Comparison of ENCODE assay signal across 13 cellular contexts in genomic region chr10:60235001-60235400, GRCh38.
DNase-seq lines count a peak whose midpoint lies in the region; ATAC-seq, FAIRE-seq and TF ChIP-seq lines count a peak whose summit lies in the region.
"Had no signal": no experiment of that assay in that cellular context is flagged by ENCODE, and none has a peak within 500 bp of the region (broad histone marks: within the 10 kb centered on the region; RNA-seq: fewer than 3 reads in every experiment).

No MANE protein-coding gene starts in this region.

- H3K4me3 ChIP-seq in K562 (no peak overlapping the region), HepG2 (replicated peaks in 1 of 3; ENCODE audit: insufficient read depth in 1 of 3, low read depth in 2 of 3, low read length in 3 of 3) (no peak overlapping the region)
- H3K4me3 ChIP-seq: vagina had no signal

- ATAC-seq in K562 (no peak), HepG2 (no peak)

- H4K20me1 ChIP-seq in K562 (replicated peaks; ENCODE audit: control insufficient read depth, insufficient read depth, low read length) (no peaks in the 10 kb centered on the region), HepG2 (ENCODE audit: insufficient read depth, low read length) (no peaks in the 10 kb centered on the region)

- no TSS peak for BruUV-seq in K562 (replicated peaks; lab: Mats Ljungman, UMichigan)
- BruUV-seq in HepG2 (replicated peaks; lab: Mats Ljungman, UMichigan), result no TSS peak

- POLR2A ChIA-PET in K562 (lab: Yijun Ruan, JAX), result no interaction called here
- POLR2A ChIA-PET in HepG2 (lab: Yijun Ruan, JAX), result no interaction called here

- H3K27me3 ChIP-seq in K562 (ENCODE audit: control insufficient read depth in 2 of 2, insufficient read depth in 2 of 2, low read length in 2 of 2) (no peaks in the 10 kb centered on the region), HepG2 (ENCODE audit: control insufficient read depth in 1 of 2, insufficient read depth in 2 of 2, low read length in 2 of 2) (no peaks in the 10 kb centered on the region)
- H3K27me3 ChIP-seq: vagina had no signal

- H3K4me2 ChIP-seq in K562 (ENCODE audit: insufficient read depth, low read length) (no peak overlapping the region), HepG2 (ENCODE audit: low read depth, low read length) (no peak overlapping the region)

- H3K9me3 ChIP-seq in K562 (replicated peaks; ENCODE audit: control insufficient read depth, insufficient read depth, low read depth, low read length), result no peaks in the 10 kb centered on the region
- no peaks in the 10 kb centered on the region for H3K9me3 ChIP-seq in HepG2 (ENCODE audit: low read length)
- H3K9me3 ChIP-seq: vagina had no signal

- H3K79me2 ChIP-seq in K562 (ENCODE audit: control insufficient read depth, insufficient read depth, low read length) (no peaks in the 10 kb centered on the region), HepG2 (ENCODE audit: insufficient read depth, low read length) (no peaks in the 10 kb centered on the region)

- no peak for TF ChIP-seq EP300 in Ishikawa (IDR thresholded peaks at IDR 0.05; ENCODE audit: borderline replicate concordance)
- TF ChIP-seq EP300 in K562 (IDR thresholded peaks at IDR 0.05; ENCODE audit: low read length), result no peak
- TF ChIP-seq EP300 in HepG2 (IDR thresholded peaks at IDR 0.05; ENCODE audit: low read depth in 2 of 2, low read length in 2 of 2), result no peak
- no peak for TF ChIP-seq EP300 in HepG2 (CRISPR knock-in tag; IDR thresholded peaks at IDR 0.05; ENCODE audit: borderline replicate concordance)

- intact Hi-C loops in K562 (cut with micrococcal nuclease), result loop anchor here (5.0 kb wide), 3 partner anchors 102 to 412 kb away; no protein-coding TSS in a partner anchor
- intact Hi-C loops in HepG2 (cut with micrococcal nuclease; ENCODE audit: unreplicated experiment), result no loop called here

- no peaks in the 10 kb centered on the region for H3K9me1 ChIP-seq in K562 (ENCODE audit: control insufficient read depth, insufficient read depth, low read length)

- no peaks in the 10 kb centered on the region for H3K36me3 ChIP-seq in K562 (ENCODE audit: control insufficient read depth, insufficient read depth, low read length)
- no peaks in the 10 kb centered on the region for H3K36me3 ChIP-seq in HepG2 (replicated peaks in 1 of 2; ENCODE audit: control insufficient read depth in 1 of 2, insufficient read depth in 2 of 2, low read length in 2 of 2)
- H3K36me3 ChIP-seq: vagina had no signal

- WGBS in K562 (ENCODE audit: insufficient coverage, low coverage, missing lambda C conversion rate), result 3% methylated on average over 1 of the region's 1 CpG
- 7% methylated on average over 1 of the region's 1 CpG for WGBS in HepG2 (ENCODE audit: low lambda C conversion rate)

- FAIRE-seq in K562 (lab: Jason Lieb, UNC), result no peak
- no peak for FAIRE-seq in HepG2 (lab: Jason Lieb, UNC)
- FAIRE-seq: H1, small intestine had no signal

- DNase-seq in Ammon's horn (ENCODE audit: low spot score) (peak; percentile 74), K562 (ENCODE audit: extremely low read depth in 1 of 4, low spot score in 3 of 4) (no peak), inferior parietal cortex (ENCODE audit: extremely low spot score) (peak; percentile 66), CD1c-positive myeloid dendritic cell (ENCODE audit: extremely low spot score) (no peak), SHP77 treated with DMSO at 0.1 percent for 48 hours (lab: John Stamatoyannopoulos, UW) (no peak), HepG2 (ENCODE audit: low spot score) (no peak)
- no peak for DNase-seq in activated effector memory CD4-positive, alpha-beta T cell treated with anti-CD3 and anti-CD28 coated beads, Interleukin-2, amount 50 U/mL, for 16 hours
- DNase-seq: hippocampal formation, SHP77, small intestine had no signal

- CTCF ChIA-PET in K562 (lab: Yijun Ruan, JAX; ENCODE audit: low intra/inter-chr PET ratio) (interaction anchor here (0.9 kb wide), 1 partner anchor 207 kb away, joined by 3 read pairs; no protein-coding TSS in a partner anchor), HepG2 (lab: Yijun Ruan, JAX; ENCODE audit: low intra/inter-chr PET ratio, low total read pairs) (no interaction called here)

- H2AFZ ChIP-seq in K562 (ENCODE audit: low read depth, low read length) (no peak overlapping the region), HepG2 (ENCODE audit: low read length) (no peak overlapping the region)

- in situ Hi-C loops in K562 (cut with MboI) (loop anchor here (10.0 kb wide), 1 partner anchor 200 kb away; no protein-coding TSS in a partner anchor), HepG2 (cut with HindIII; ENCODE audit: extremely low pct_ligation_motif_present, low pct_unique_long_range_greater_than_20kb) (no loop called here)

- TF ChIP-seq RAD21 in Ishikawa (IDR thresholded peaks at IDR 0.05; ENCODE audit: low read depth) (no peak), K562 (CRISPR knock-in tag; conservative IDR thresholded peaks at IDR 0.05 in 1 of 2, IDR thresholded peaks at IDR 0.05 in 1 of 2) (no peak), HepG2 (CRISPR knock-in tag; IDR thresholded peaks at IDR 0.05) (no peak)

- TF ChIP-seq CTCF in K562 (IDR thresholded peaks at IDR 0.05 in 2 of 3, conservative IDR thresholded peaks at IDR 0.05 in 1 of 3; ENCODE audit: insufficient read depth in 2 of 3, low read depth in 1 of 3, low read length in 3 of 3), result no peak
- TF ChIP-seq CTCF in HepG2 (CRISPR knock-in tag; IDR thresholded peaks at IDR 0.05), result no peak

- H3K9ac ChIP-seq in K562 (ENCODE audit: insufficient read depth in 1 of 2, low read depth in 2 of 2, low read length in 2 of 2) (no peak overlapping the region), HepG2 (ENCODE audit: insufficient read depth, low read depth, low read length) (no peak overlapping the region)

- H3K4me1 ChIP-seq in K562 (replicated peaks in 1 of 2; ENCODE audit: control insufficient read depth in 2 of 2, insufficient read depth in 2 of 2, low read length in 2 of 2), result peaks cover 5 to 19% of the 10 kb centered on the region in 2 experiments; a peak in 3 of 5 replicates
- H3K4me1 ChIP-seq in HepG2 (ENCODE audit: insufficient read depth, low read length), result no peaks in the 10 kb centered on the region

- H3K27ac ChIP-seq in K562 (ENCODE audit: extremely low read depth, low read depth, low read length), result no peak overlapping the region
- H3K27ac ChIP-seq in HepG2 (ENCODE audit: extremely low read length, insufficient read depth, low read length), result no peak overlapping the region
- H3K27ac ChIP-seq: vagina had no signal

- TF ChIP-seq POLR2A in K562 (conservative IDR thresholded peaks at IDR 0.05) (no peak), HepG2 (IDR thresholded peaks at IDR 0.05; ENCODE audit: insufficient read depth in 1 of 2, low read depth in 2 of 2, low read length in 2 of 2) (no peak)

TF ChIP-seq in Ishikawa, 13 proteins besides CTCF, POLR2A, EP300 and RAD21:
- TF ChIP-seq MAX (IDR thresholded peaks at IDR 0.05) (no peak), TCF12 (IDR thresholded peaks at IDR 0.05; ENCODE audit: low read depth) (no peak), USF1 (IDR thresholded peaks at IDR 0.05) (peak; percentile 61)

TF ChIP-seq in K562, 482 proteins besides CTCF, POLR2A, EP300 and RAD21:
- TF ChIP-seq FOXJ2 (tag; IDR thresholded peaks at IDR 0.05), result 0 out of 2 replicates have a peak, but pooled peaks have one; percentile 46
- TF ChIP-seq MAFF (IDR thresholded peaks at IDR 0.05; ENCODE audit: low read length), result 0 out of 2 replicates have a peak, but pooled peaks have one; percentile 5
- peak; percentile 38; the same call in 1 of the 2 replicates for TF ChIP-seq ZNF316 (IDR thresholded peaks at IDR 0.05)
- TF ChIP-seq TFE3 (CRISPR knock-in tag; IDR thresholded peaks at IDR 0.05), result peak; percentile 86
- no peak for TF ChIP-seq SRSF7 (optimal IDR thresholded peaks at IDR 0.05; ENCODE audit: low read depth, low read length)
- no peak for TF ChIP-seq SMAD4 (CRISPR knock-in tag; conservative IDR thresholded peaks at IDR 0.05)

TF ChIP-seq in HepG2, 621 proteins besides CTCF, POLR2A, EP300 and RAD21 (continues in another document):
- TF ChIP-seq MAFG (CRISPR knock-in tag; IDR thresholded peaks at IDR 0.05) (no peak), SMARCE1 (IDR thresholded peaks at IDR 0.05; ENCODE audit: borderline replicate concordance) (no peak), FOXA3 (CRISPR knock-in tag; IDR thresholded peaks at IDR 0.05) (no peak), CENPX (CRISPR knock-in tag; IDR thresholded peaks at IDR 0.05) (no peak), PTBP1 (IDR thresholded peaks at IDR 0.05; ENCODE audit: low read depth, low read length, poor library complexity, severe bottlenecking) (no peak), HMGXB4 (CRISPR knock-in tag; IDR thresholded peaks at IDR 0.05; ENCODE audit: borderline replicate concordance in 1 of 2, low read depth in 1 of 2) (no peak), GTF3A (CRISPR knock-in tag; conservative IDR thresholded peaks at IDR 0.05) (no peak), ZNF710 (CRISPR knock-in tag; IDR thresholded peaks at IDR 0.05; ENCODE audit: borderline replicate concordance) (no peak), ZBTB1 (CRISPR knock-in tag; IDR thresholded peaks at IDR 0.05; ENCODE audit: borderline replicate concordance) (no peak), ESRRA (CRISPR knock-in tag; IDR thresholded peaks at IDR 0.05; ENCODE audit: low read depth) (no peak)

Comparison
In these comparisons a context has a peak if more than half of its experiments do, and no peak if none do; other contexts are left out.
1. DNase-seq: peak in Ammon's horn (single experiment) and inferior parietal cortex (single experiment); none in K562 (0 of 4), CD1c-positive myeloid dendritic cell (single experiment), SHP77 treated with DMSO at 0.1 percent for 48 hours (single experiment), activated effector memory CD4-positive, alpha-beta T cell treated with anti-CD3 and anti-CD28 coated beads, Interleukin-2, amount 50 U/mL, for 16 hours (single experiment) and HepG2 (single experiment).